ENCODE assay signal across 17 cellular contexts in the genomic region with DNA sequence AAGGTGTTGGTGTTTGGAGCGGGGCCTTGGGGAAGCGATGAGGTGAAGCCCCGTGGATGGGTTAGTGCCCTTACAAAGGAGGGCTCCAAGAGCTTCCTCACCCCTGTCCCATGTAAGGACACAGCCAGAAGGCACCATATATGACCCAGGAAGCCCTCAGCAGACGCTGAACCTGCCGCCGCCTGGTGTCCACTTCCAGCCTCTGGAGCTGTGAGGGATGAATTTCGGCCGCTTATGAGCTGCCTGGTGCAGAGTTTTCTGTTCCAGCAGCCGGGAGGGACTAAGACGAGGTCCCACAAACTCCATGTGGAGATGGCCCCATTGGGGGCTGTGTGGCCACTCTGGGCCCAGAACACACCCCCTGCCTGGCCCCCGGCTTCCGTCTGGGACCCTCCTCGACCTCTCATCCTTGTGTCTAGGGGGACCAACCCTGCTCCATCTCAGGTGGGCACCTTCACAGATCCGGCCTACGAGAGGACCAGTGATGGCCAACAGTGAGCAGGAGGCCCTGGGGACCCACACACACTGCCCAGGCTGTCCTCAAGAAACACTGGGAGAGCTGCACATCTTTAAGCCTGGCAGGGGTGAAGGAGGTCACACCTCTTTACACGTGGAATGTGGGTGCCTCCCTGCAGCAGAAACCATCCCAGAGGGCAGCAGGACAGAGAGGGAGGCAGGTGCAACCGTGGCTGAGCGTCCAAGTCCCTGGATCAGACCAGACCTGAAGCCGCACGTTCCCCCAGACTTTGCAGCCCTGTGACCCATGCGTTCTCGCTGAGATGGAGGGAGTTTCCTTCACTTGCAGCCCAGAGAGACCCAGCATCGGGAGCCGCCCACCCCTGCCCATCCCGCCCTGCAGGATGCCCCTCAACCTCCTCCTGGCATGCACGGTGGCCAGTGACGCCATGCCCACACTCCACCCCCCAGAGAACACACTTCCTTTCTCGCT.
"Had no signal": no experiment of that assay in that cellular context is flagged by ENCODE, and none has a peak within 500 bp of the region (broad histone marks: within the 10 kb centered on the region; RNA-seq: fewer than 3 reads in every experiment).

No MANE protein-coding gene starts in this region.

- H3K36me3 ChIP-seq: brain microvascular endothelial cell, suprapubic skin had no signal

- H2AFZ ChIP-seq: parathyroid adenoma had no signal

- H3K27me3 Mint-ChIP-seq: activated CD4-positive, alpha-beta T cell treated with anti-CD3 and anti-CD28 coated beads, Interleukin-2, amount 10 ng/mL, durations not matched to agents 7 days and 5 days; activated T-cell treated with anti-CD3 and anti-CD28 coated beads, Interleukin-2, amount 50 U/mL, for 24 hours; central memory CD8-positive, alpha-beta T cell; stimulated activated naive CD8-positive, alpha-beta T cell treated with anti-CD3 and anti-CD28 coated beads, Interleukin-15, amount 100 ng/mL, for 72 hours had no signal

- H3K79me2 ChIP-seq: parathyroid adenoma had no signal

- H3K4me1 Mint-ChIP-seq: activated CD4-positive, alpha-beta T cell treated with anti-CD3 and anti-CD28 coated beads, Interleukin-2, amount 10 ng/mL, durations not matched to agents 7 days and 5 days; central memory CD8-positive, alpha-beta T cell; natural killer cell; stimulated activated naive CD8-positive, alpha-beta T cell treated with anti-CD3 and anti-CD28 coated beads, Interleukin-15, amount 100 ng/mL, for 72 hours had no signal

- H3K9ac ChIP-seq: parathyroid adenoma had no signal

- H3K4me3 ChIP-seq: suprapubic skin had no signal

- H3K27ac ChIP-seq: brain microvascular endothelial cell, foreskin keratinocyte, parathyroid adenoma, suprapubic skin had no signal

- H3K36me3 Mint-ChIP-seq: natural killer cell had no signal

- H3K9me3 ChIP-seq: suprapubic skin had no signal

- DNase-seq: activated CD4-positive, alpha-beta T cell treated with anti-CD3 and anti-CD28 coated beads, Interleukin-2, amount 10 ng/mL, durations not matched to agents 7 days and 5 days; activated CD8-positive, alpha-beta T cell treated with anti-CD3 and anti-CD28 coated beads, Interleukin-2, amount 10 ng/mL, durations not matched to agents 7 days and 5 days; activated naive CD4-positive, alpha-beta T cell treated with Interleukin-2 at 50 U/mL for 16 hours; activated T-cell treated with anti-CD3 and anti-CD28 coated beads, Interleukin-2, amount 50 U/mL, for 24 hours; anterior cingulate cortex; brain microvascular endothelial cell; foreskin keratinocyte; mesendoderm; natural killer cell; stimulated activated naive CD8-positive, alpha-beta T cell treated with anti-CD3 and anti-CD28 coated beads, Interleukin-15, amount 100 ng/mL, for 72 hours; T-helper 1 cell; T-helper 9 cell; trophoblast cell had no signal

- ATAC-seq: activated CD8-positive, alpha-beta T cell treated with anti-CD3 and anti-CD28 coated beads, Interleukin-2, amount 10 ng/mL, durations not matched to agents 7 days and 5 days; foreskin keratinocyte; natural killer cell; stimulated activated naive CD8-positive, alpha-beta T cell treated with anti-CD3 and anti-CD28 coated beads, Interleukin-15, amount 100 ng/mL, for 72 hours had no signal

- H3K4me1 ChIP-seq: foreskin keratinocyte, parathyroid adenoma had no signal

- H3K27ac Mint-ChIP-seq: activated CD4-positive, alpha-beta T cell treated with anti-CD3 and anti-CD28 coated beads, Interleukin-2, amount 10 ng/mL, durations not matched to agents 7 days and 5 days; activated CD8-positive, alpha-beta T cell treated with anti-CD3 and anti-CD28 coated beads, Interleukin-2, amount 10 ng/mL, durations not matched to agents 7 days and 5 days; activated T-cell treated with anti-CD3 and anti-CD28 coated beads, Interleukin-2, amount 50 U/mL, for 24 hours; activated T-helper 2 cell treated with anti-CD3 and anti-CD28 coated beads, Interferon-gamma antibody, Interleukin-2, Interleukin-4, amounts not matched to agents 10 μg/mL and 5 μg/mL and 100 μg/mL, durations not matched to agents 14 hours and 24 hours and 36 hours; natural killer cell; stimulated activated naive CD8-positive, alpha-beta T cell treated with anti-CD3 and anti-CD28 coated beads, Interleukin-15, amount 100 ng/mL, for 72 hours had no signal

- H3K9me3 Mint-ChIP-seq: activated CD4-positive, alpha-beta T cell treated with anti-CD3 and anti-CD28 coated beads, Interleukin-2, amount 10 ng/mL, durations not matched to agents 7 days and 5 days; activated T-cell treated with anti-CD3 and anti-CD28 coated beads, Interleukin-2, amount 50 U/mL, for 24 hours; activated T-helper 2 cell treated with anti-CD3 and anti-CD28 coated beads, Interferon-gamma antibody, Interleukin-2, Interleukin-4, amounts not matched to agents 10 μg/mL and 5 μg/mL and 100 μg/mL, durations not matched to agents 14 hours and 24 hours and 36 hours; central memory CD8-positive, alpha-beta T cell; natural killer cell; stimulated activated naive CD8-positive, alpha-beta T cell treated with anti-CD3 and anti-CD28 coated beads, Interleukin-15, amount 100 ng/mL, for 72 hours had no signal

- H3K4me3 Mint-ChIP-seq: activated CD4-positive, alpha-beta T cell treated with anti-CD3 and anti-CD28 coated beads, Interleukin-2, amount 10 ng/mL, durations not matched to agents 7 days and 5 days; activated CD8-positive, alpha-beta T cell treated with anti-CD3 and anti-CD28 coated beads, Interleukin-2, amount 10 ng/mL, durations not matched to agents 7 days and 5 days; activated T-cell treated with anti-CD3 and anti-CD28 coated beads, Interleukin-2, amount 50 U/mL, for 24 hours; central memory CD8-positive, alpha-beta T cell; natural killer cell; stimulated activated naive CD8-positive, alpha-beta T cell treated with anti-CD3 and anti-CD28 coated beads, Interleukin-15, amount 100 ng/mL, for 72 hours had no signal
